Comparison of ENCODE assay signal across 23 cellular contexts in the genomic region with DNA sequence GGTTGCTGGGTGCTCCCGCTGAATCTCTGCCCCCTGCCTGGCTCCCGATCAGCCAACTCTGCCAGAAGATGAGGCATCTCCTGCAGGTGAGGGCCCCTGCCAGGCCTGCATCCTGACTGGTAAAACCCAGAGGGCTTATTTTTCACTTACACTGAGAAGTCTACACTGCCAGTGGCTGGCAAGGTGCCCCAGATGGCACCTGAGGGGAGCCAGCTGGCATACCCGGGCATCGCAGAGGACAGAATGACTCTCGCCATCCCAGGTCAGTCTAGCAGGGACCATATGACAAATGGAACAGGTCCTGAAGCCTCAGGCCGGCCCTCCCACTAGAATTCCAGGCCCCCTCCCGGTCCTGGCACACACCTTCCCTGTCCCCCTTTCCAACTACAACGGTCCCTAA. TPM values are rescaled to one million over a fixed set of nuclear protein-coding genes. Genes with fewer than 3 reads are reported as not detected.
A peak's percentile ranks its signal among the peaks of the same experiment; 100 is the strongest.
DNase-seq lines count a peak whose midpoint lies in the region; ATAC-seq, FAIRE-seq and TF ChIP-seq lines count a peak whose summit lies in the region.
"Had no signal": no experiment of that assay in that cellular context is flagged by ENCODE, and none has a peak within 500 bp of the region (broad histone marks: within the 10 kb centered on the region; RNA-seq: fewer than 3 reads in every experiment).

No MANE protein-coding gene starts in this region.

- WGBS in thyroid gland, 2 donors = 98 to 100% methylated on average over 6 to 8 of the region's 8 CpGs

- no peaks in the 10 kb centered on the region for H3K36me3 Mint-ChIP-seq in stimulated activated effector memory CD8-positive, alpha-beta T cell treated with anti-CD3 and anti-CD28 coated beads, Interleukin-12 subunit alpha, Interleukin-12 subunit beta, amount 100 ng/mL, for 72 hours
- H3K36me3 Mint-ChIP-seq: CD14-positive monocyte; CD8-positive, alpha-beta memory T cell had no signal

- ATAC-seq in Right ventricle myocardium superior (ENCODE audit: poor library complexity) = peak; percentile 34
- ATAC-seq in stimulated activated effector memory CD8-positive, alpha-beta T cell treated with anti-CD3 and anti-CD28 coated beads, Interleukin-12 subunit alpha, Interleukin-12 subunit beta, amount 100 ng/mL, for 72 hours = no peak
- ATAC-seq: Panc1 had no signal

- no peak for TF ChIP-seq POLR2A in thyroid gland (IDR thresholded peaks at IDR 0.05)

- no peaks in the 10 kb centered on the region for H3K4me1 Mint-ChIP-seq in stimulated activated effector memory CD8-positive, alpha-beta T cell treated with anti-CD3 and anti-CD28 coated beads, Interleukin-12 subunit alpha, Interleukin-12 subunit beta, amount 100 ng/mL, for 72 hours
- H3K4me1 Mint-ChIP-seq: CD8-positive, alpha-beta memory T cell had no signal

- H3K27ac ChIP-seq in thyroid gland = no peak overlapping the region
- H3K27ac ChIP-seq: SK-N-MC had no signal

- no peak for TF ChIP-seq CTCF in thyroid gland (IDR thresholded peaks at IDR 0.05)

- no peak overlapping the region for H3K4me3 Mint-ChIP-seq in stimulated activated effector memory CD8-positive, alpha-beta T cell treated with anti-CD3 and anti-CD28 coated beads, Interleukin-12 subunit alpha, Interleukin-12 subunit beta, amount 100 ng/mL, for 72 hours
- H3K4me3 Mint-ChIP-seq: CD14-positive monocyte; CD8-positive, alpha-beta memory T cell; HFFc6 had no signal

- no peaks in the 10 kb centered on the region for H3K36me3 ChIP-seq in thyroid gland
- H3K36me3 ChIP-seq: HAP-1, MG63 had no signal

- peaks cover 24 to 29% of the 10 kb centered on the region in 2 donors for H3K4me1 ChIP-seq in thyroid gland
- H3K4me1 ChIP-seq: HAP-1 had no signal

- no peak for FAIRE-seq in urothelium cell line (lab: Jason Lieb, UNC)

- H3K27me3 ChIP-seq in thyroid gland = no peaks in the 10 kb centered on the region
- H3K27me3 ChIP-seq: MG63 had no signal

- H3K9me3 ChIP-seq in thyroid gland = no peaks in the 10 kb centered on the region
- H3K9me3 ChIP-seq: HAP-1, MG63 had no signal

- DNase-seq in Right ventricle myocardium superior = no peak
- DNase-seq in cardiac septum (ENCODE audit: low spot score) = no peak
- DNase-seq in NCI-H69 (lab: John Stamatoyannopoulos, UW) = peak; percentile 80
- DNase-seq in cerebellum (ENCODE audit: low spot score) = peak; percentile 86
- DNase-seq in stimulated activated effector memory CD8-positive, alpha-beta T cell treated with anti-CD3 and anti-CD28 coated beads, Interleukin-12 subunit alpha, Interleukin-12 subunit beta, amount 100 ng/mL, for 72 hours (ENCODE audit: low spot score in 2 of 2) = no peak
- DNase-seq in thyroid gland = no peak
- DNase-seq in urothelium cell line (ENCODE audit: low spot score) = no peak
- DNase-seq: Calu3; CD8-positive, alpha-beta memory T cell; GOT3; HFFc6; IMR-90; KG1; MG63; NCI-H1694; NCI-H2029 treated with DMSO at 0.1 percent for 48 hours; NCI-H446; NCI-H524 treated with DMSO at 0.1 percent for 48 hours; SIG-M5 had no signal

- peak overlapping the region; percentile 50 for H3K27ac Mint-ChIP-seq in stimulated activated effector memory CD8-positive, alpha-beta T cell treated with anti-CD3 and anti-CD28 coated beads, Interleukin-12 subunit alpha, Interleukin-12 subunit beta, amount 100 ng/mL, for 72 hours
- H3K27ac Mint-ChIP-seq: HFFc6 had no signal

- intact Hi-C loops in Right ventricle myocardium superior (cut with DNase I) = no loop called here
- intact Hi-C loops in cardiac septum (cut with DNase I) = no loop called here
- intact Hi-C loops in thyroid gland (cut with DNase I) = no loop called here

- H3K4me3 ChIP-seq in thyroid gland (replicated peaks in 1 of 3) = no peak overlapping the region
- H3K4me3 ChIP-seq: HAP-1, MG63, SK-N-MC had no signal

- H3K9me3 Mint-ChIP-seq in stimulated activated effector memory CD8-positive, alpha-beta T cell treated with anti-CD3 and anti-CD28 coated beads, Interleukin-12 subunit alpha, Interleukin-12 subunit beta, amount 100 ng/mL, for 72 hours = no peaks in the 10 kb centered on the region
- H3K9me3 Mint-ChIP-seq: CD8-positive, alpha-beta memory T cell; HFFc6 had no signal

RNA-seq across cellular contexts. Expression of gene MACROD1, which starts 30.9 kb away (rescaled TPM):
- total RNA-seq in Right ventricle myocardium superior (124 TPM), cardiac septum (86.2 TPM), cerebellum (6.9 TPM), thyroid gland (10 to 100 TPM; 62.5 to 89.5 (median 70.0) TPM)

RNA-seq across cellular contexts. Expression of gene STIP1, which starts 51.0 kb away (rescaled TPM):
- 116 TPM for total RNA-seq in Right ventricle myocardium superior
- 86.0 TPM for total RNA-seq in cardiac septum
- 72.8 TPM for total RNA-seq in cerebellum
- total RNA-seq in thyroid gland = 100 to 1,000 TPM in 2 of 4 donors, 10 to 100 TPM in 2; 80.8 to 116 (median 106) TPM

Comparison
In these comparisons a context has a peak if more than half of its experiments do, and no peak if none do; other contexts are left out.
1. DNase-seq: peak in NCI-H69 (single experiment) and cerebellum (single experiment); none in Right ventricle myocardium superior (single experiment), cardiac septum (single experiment), stimulated activated effector memory CD8-positive, alpha-beta T cell treated with anti-CD3 and anti-CD28 coated beads, Interleukin-12 subunit alpha, Interleukin-12 subunit beta, amount 100 ng/mL, for 72 hours (0 of 2), thyroid gland (0 of 2) and urothelium cell line (single experiment).